21 cellular contexts compared by ENCODE assay signal in the genomic region with DNA sequence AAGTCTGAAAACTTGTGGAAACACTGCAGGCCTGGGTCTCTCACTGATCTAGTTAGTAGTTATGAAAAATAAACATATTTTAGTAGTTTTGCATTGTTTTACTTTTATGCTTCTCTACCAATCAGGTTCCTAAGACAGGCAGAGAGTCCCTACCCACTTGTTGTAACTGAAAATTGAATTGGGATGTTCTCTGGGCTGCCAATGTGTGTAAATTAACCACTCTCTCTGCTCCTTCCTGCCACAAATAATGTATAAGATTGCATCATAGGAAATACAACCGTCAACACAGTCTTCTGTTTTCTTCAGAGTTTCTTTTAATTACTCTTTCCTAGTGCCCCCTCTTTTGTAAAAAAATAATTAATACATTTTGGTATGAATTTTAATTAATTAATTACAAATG.
DNase-seq lines count a peak whose midpoint lies in the region; ATAC-seq, FAIRE-seq and TF ChIP-seq lines count a peak whose summit lies in the region.
"Had no signal": no experiment of that assay in that cellular context is flagged by ENCODE, and none has a peak within 500 bp of the region (broad histone marks: within the 10 kb centered on the region; RNA-seq: fewer than 3 reads in every experiment).

No MANE protein-coding gene starts in this region.

- in situ Hi-C loops in HepG2 (cut with HindIII; ENCODE audit: extremely low pct_ligation_motif_present, low pct_unique_long_range_greater_than_20kb): no loop called here

- intact Hi-C loops in HepG2 (cut with micrococcal nuclease; ENCODE audit: unreplicated experiment) (no loop called here), right lobe of liver (cut with DNase I) (no loop called here), left lung (cut with DNase I) (no loop called here), posterior cingulate gyrus (cut with DNase I) (no loop called here)

- no peak overlapping the region for H3K27ac ChIP-seq in HepG2 (ENCODE audit: extremely low read length, insufficient read depth, low read length)
- H3K27ac ChIP-seq in right lobe of liver: no peak overlapping the region
- H3K27ac ChIP-seq in left lung: no peak overlapping the region
- H3K27ac ChIP-seq: BLaER1, SJSA1 had no signal

- H3K4me2 ChIP-seq in HepG2 (ENCODE audit: low read depth, low read length): no peak overlapping the region
- H3K4me2 ChIP-seq: BLaER1 had no signal

- TF ChIP-seq EP300 in HepG2 (IDR thresholded peaks at IDR 0.05; ENCODE audit: low read depth in 2 of 2, low read length in 2 of 2) (no peak), HepG2 (CRISPR knock-in tag; IDR thresholded peaks at IDR 0.05; ENCODE audit: borderline replicate concordance) (no peak)

- no peak for FAIRE-seq in HepG2 (lab: Jason Lieb, UNC)
- FAIRE-seq: GM12891 had no signal

- CTCF ChIA-PET in HepG2 (lab: Yijun Ruan, JAX; ENCODE audit: low intra/inter-chr PET ratio, low total read pairs): no interaction called here

- H3K36me3 ChIP-seq in HepG2 (replicated peaks in 1 of 2; ENCODE audit: control insufficient read depth in 1 of 2, insufficient read depth in 2 of 2, low read length in 2 of 2): no peaks in the 10 kb centered on the region
- H3K36me3 ChIP-seq in right lobe of liver: no peaks in the 10 kb centered on the region
- no peaks in the 10 kb centered on the region for H3K36me3 ChIP-seq in left lung
- H3K36me3 ChIP-seq: BLaER1, SJSA1 had no signal

- no peak for TF ChIP-seq POLR2A in HepG2 (IDR thresholded peaks at IDR 0.05; ENCODE audit: insufficient read depth in 1 of 2, low read depth in 2 of 2, low read length in 2 of 2)
- TF ChIP-seq POLR2A in right lobe of liver (IDR thresholded peaks at IDR 0.05): no peak

- DNase-seq in HepG2 (ENCODE audit: low spot score) (no peak), right lobe of liver (no peak), MV-4-11 (lab: John Stamatoyannopoulos, UW) (peak; percentile 76), OCI-M1 (lab: John Stamatoyannopoulos, UW) (peak; percentile 37), left lung (no peak), posterior cingulate gyrus (no peak), HPDE6-E6E7 (ENCODE audit: extremely low spot score) (no peak)
- DNase-seq: CD4-positive, alpha-beta memory T cell; DMS153; H7; KG1; NCI-H1105; NCI-H2081; NCI-H2171 treated with DMSO at 0.1 percent for 48 hours; NCI-H446; NK-92 treated with Interleukin-12 subunit alpha and Interleukin-12 subunit beta, amount 100 ng/mL, for 24 hours; T-cell had no signal

- H2AFZ ChIP-seq in HepG2 (ENCODE audit: low read length): no peak overlapping the region

- ATAC-seq in HepG2: no peak
- ATAC-seq in right lobe of liver: no peak
- no peak for ATAC-seq in left lung
- ATAC-seq in HG03097 (IDR thresholded peaks at IDR 0.05; ENCODE audit: low FRiP score, unreplicated experiment): no peak
- ATAC-seq: T-cell had no signal

- H4K20me1 ChIP-seq in HepG2 (ENCODE audit: insufficient read depth, low read length): no peaks in the 10 kb centered on the region
- H4K20me1 ChIP-seq: BLaER1 had no signal

- H3K79me2 ChIP-seq in HepG2 (ENCODE audit: insufficient read depth, low read length): no peaks in the 10 kb centered on the region

- TF ChIP-seq CTCF in HepG2 (CRISPR knock-in tag; IDR thresholded peaks at IDR 0.05) (no peak), right lobe of liver (IDR thresholded peaks at IDR 0.05) (no peak), left lung (IDR thresholded peaks at IDR 0.05) (no peak)

- no peak overlapping the region for H3K9ac ChIP-seq in HepG2 (ENCODE audit: insufficient read depth, low read depth, low read length)
- H3K9ac ChIP-seq: BLaER1 had no signal

- 3% methylated on average over 1 of the region's 1 CpG for WGBS in HepG2 (ENCODE audit: low lambda C conversion rate)
- WGBS in right lobe of liver (ENCODE audit: insufficient coverage, low coverage, low lambda C conversion rate, missing lambda C conversion rate): 30% methylated on average over 1 of the region's 1 CpG

- H3K27me3 ChIP-seq in HepG2 (ENCODE audit: control insufficient read depth in 1 of 2, insufficient read depth in 2 of 2, low read length in 2 of 2) (no peaks in the 10 kb centered on the region), right lobe of liver (no peaks in the 10 kb centered on the region), left lung (no peaks in the 10 kb centered on the region)
- H3K27me3 ChIP-seq: BLaER1, SJSA1 had no signal

- no peak overlapping the region for H3K4me3 ChIP-seq in HepG2 (replicated peaks in 1 of 3; ENCODE audit: insufficient read depth in 1 of 3, low read depth in 2 of 3, low read length in 3 of 3)
- no peak overlapping the region for H3K4me3 ChIP-seq in right lobe of liver
- no peak overlapping the region for H3K4me3 ChIP-seq in left lung
- H3K4me3 ChIP-seq: BLaER1, SJSA1 had no signal

- TF ChIP-seq RAD21 in HepG2 (CRISPR knock-in tag; IDR thresholded peaks at IDR 0.05): no peak

- BruUV-seq in HepG2 (replicated peaks; lab: Mats Ljungman, UMichigan): no TSS peak

- H3K9me3 ChIP-seq in HepG2 (ENCODE audit: low read length) (no peaks in the 10 kb centered on the region), right lobe of liver (no peaks in the 10 kb centered on the region), left lung (no peaks in the 10 kb centered on the region)
- H3K9me3 ChIP-seq: BLaER1 had no signal

- POLR2A ChIA-PET in HepG2 (lab: Yijun Ruan, JAX): no interaction called here

- H3K4me1 ChIP-seq in HepG2 (ENCODE audit: insufficient read depth, low read length) (no peaks in the 10 kb centered on the region), right lobe of liver (no peaks in the 10 kb centered on the region), left lung (no peaks in the 10 kb centered on the region)
- H3K4me1 ChIP-seq: BLaER1, SJSA1 had no signal

TF ChIP-seq in HepG2, 621 proteins besides CTCF, POLR2A, EP300 and RAD21:
- TF ChIP-seq ZNF256 (CRISPR knock-in tag; conservative IDR thresholded peaks at IDR 0.05) (no peak), CEBPB (IDR thresholded peaks at IDR 0.05; ENCODE audit: borderline replicate concordance, low read depth, low read length) (0 out of 2 replicates have a peak, but pooled peaks have one; percentile 12)

Comparison
In these comparisons a context has a peak if more than half of its experiments do, and no peak if none do; other contexts are left out.
1. DNase-seq: peak in MV-4-11 (single experiment) and OCI-M1 (single experiment); none in HepG2 (single experiment), right lobe of liver (0 of 3), left lung (0 of 2), posterior cingulate gyrus (0 of 10) and HPDE6-E6E7 (single experiment).